In genomic region chr11:95790933-95791247, GRCh38 we compare ENCODE assay signal across 8 cellular contexts. TPM values are rescaled to one million over a fixed set of nuclear protein-coding genes. Genes with fewer than 3 reads are reported as not detected.
A peak's percentile ranks its signal among the peaks of the same experiment; 100 is the strongest.
DNase-seq lines count a peak whose midpoint lies in the region; ATAC-seq and TF ChIP-seq lines count a peak whose summit lies in the region.

No MANE protein-coding gene starts in this region.

- H3K36me3 Mint-ChIP-seq in effector memory CD8-positive, alpha-beta T cell (ENCODE audit: insufficient read depth), result peaks cover 36% of the 10 kb centered on the region
- H3K36me3 Mint-ChIP-seq in memory B cell, result peaks cover 6% of the 10 kb centered on the region

- in situ Hi-C loops in Caki2 (cut with HindIII; ENCODE audit: low pct_unique_long_range_greater_than_20kb, low sequenced_read_pairs), result no loop called here

- DNase-seq in Caki2 (ENCODE audit: low read depth) (peak; percentile 53), HFF-Myc (ENCODE audit: extremely low read depth, low read depth) (peak; percentile 27), NCI-H510A (lab: John Stamatoyannopoulos, UW) (peak; percentile 15), memory B cell (ENCODE audit: low spot score in 2 of 2) (no peak)
- DNase-seq in activated CD4-positive, alpha-beta T cell treated with anti-CD3 and anti-CD28 coated beads, Interleukin-2, amount 50 U/mL, for 48 hours, result peak; percentile 55 to 68
- peak; percentile 33 to 40 (median 36) for DNase-seq in effector memory CD8-positive, alpha-beta T cell
- peak; percentile 8 for DNase-seq in stimulated activated CD8-positive, alpha-beta memory T cell treated with anti-CD3 and anti-CD28 coated beads, Interleukin-12 subunit alpha, Interleukin-12 subunit beta, amount 100 ng/mL, for 4 hours (ENCODE audit: low read depth)

- peak overlapping the region; percentile 93 to 100 for H3K4me3 Mint-ChIP-seq in effector memory CD8-positive, alpha-beta T cell
- H3K4me3 Mint-ChIP-seq in memory B cell, result peak overlapping the region; percentile 94

- H3K9me3 Mint-ChIP-seq in effector memory CD8-positive, alpha-beta T cell, result no peaks in the 10 kb centered on the region
- no peaks in the 10 kb centered on the region for H3K9me3 Mint-ChIP-seq in memory B cell

- TF ChIP-seq CTCF in HFF-Myc (IDR thresholded peaks at IDR 0.05; ENCODE audit: low read depth, low read length, missing control alignments), result no peak

- H3K4me3 ChIP-seq in HFF-Myc (replicated peaks; ENCODE audit: low read depth, low read length), result peak overlapping the region; percentile 94

- peak overlapping the region; percentile 100 for H3K27ac Mint-ChIP-seq in effector memory CD8-positive, alpha-beta T cell
- peak overlapping the region; percentile 99 for H3K27ac Mint-ChIP-seq in memory B cell

- no peak for ATAC-seq in effector memory CD8-positive, alpha-beta T cell (replicated peaks)
- ATAC-seq in memory B cell (ENCODE audit: low read depth) (no peak), GM21367 (IDR thresholded peaks at IDR 0.05; ENCODE audit: unreplicated experiment) (no peak)

- H3K4me1 Mint-ChIP-seq in effector memory CD8-positive, alpha-beta T cell (ENCODE audit: low read depth in 2 of 2), result peaks cover 34 to 52% of the 10 kb centered on the region in 2 donors
- peaks cover 26% of the 10 kb centered on the region for H3K4me1 Mint-ChIP-seq in memory B cell

- H3K27me3 Mint-ChIP-seq in effector memory CD8-positive, alpha-beta T cell, result no peaks in the 10 kb centered on the region
- no peaks in the 10 kb centered on the region for H3K27me3 Mint-ChIP-seq in memory B cell

RNA-seq across cellular contexts. Expression of gene CEP57, which starts 0.6 kb away (rescaled TPM):
- total RNA-seq in Caki2 (2014; rRNA removed; shearing (Covaris generic); ENCODE audit: low replicate concordance), result 30.1 and 30.2 TPM in 2 replicates

RNA-seq across cellular contexts. Expression of gene FAM76B, which starts 1.3 kb away (rescaled TPM):
- total RNA-seq in Caki2 (2014; rRNA removed; shearing (Covaris generic); ENCODE audit: low replicate concordance), result 8.9 and 12.5 TPM in 2 replicates

Comparison
In these comparisons a context has a peak if more than half of its experiments do, and no peak if none do; other contexts are left out.
1. DNase-seq: peak in Caki2 (single experiment), HFF-Myc (single experiment), NCI-H510A (single experiment), activated CD4-positive, alpha-beta T cell treated with anti-CD3 and anti-CD28 coated beads, Interleukin-2, amount 50 U/mL, for 48 hours (2 of 2), effector memory CD8-positive, alpha-beta T cell (3 of 3) and stimulated activated CD8-positive, alpha-beta memory T cell treated with anti-CD3 and anti-CD28 coated beads, Interleukin-12 subunit alpha, Interleukin-12 subunit beta, amount 100 ng/mL, for 4 hours (single experiment); none in memory B cell (0 of 2).